1 cellular context compared by ENCODE assay signal in the genomic region with DNA sequence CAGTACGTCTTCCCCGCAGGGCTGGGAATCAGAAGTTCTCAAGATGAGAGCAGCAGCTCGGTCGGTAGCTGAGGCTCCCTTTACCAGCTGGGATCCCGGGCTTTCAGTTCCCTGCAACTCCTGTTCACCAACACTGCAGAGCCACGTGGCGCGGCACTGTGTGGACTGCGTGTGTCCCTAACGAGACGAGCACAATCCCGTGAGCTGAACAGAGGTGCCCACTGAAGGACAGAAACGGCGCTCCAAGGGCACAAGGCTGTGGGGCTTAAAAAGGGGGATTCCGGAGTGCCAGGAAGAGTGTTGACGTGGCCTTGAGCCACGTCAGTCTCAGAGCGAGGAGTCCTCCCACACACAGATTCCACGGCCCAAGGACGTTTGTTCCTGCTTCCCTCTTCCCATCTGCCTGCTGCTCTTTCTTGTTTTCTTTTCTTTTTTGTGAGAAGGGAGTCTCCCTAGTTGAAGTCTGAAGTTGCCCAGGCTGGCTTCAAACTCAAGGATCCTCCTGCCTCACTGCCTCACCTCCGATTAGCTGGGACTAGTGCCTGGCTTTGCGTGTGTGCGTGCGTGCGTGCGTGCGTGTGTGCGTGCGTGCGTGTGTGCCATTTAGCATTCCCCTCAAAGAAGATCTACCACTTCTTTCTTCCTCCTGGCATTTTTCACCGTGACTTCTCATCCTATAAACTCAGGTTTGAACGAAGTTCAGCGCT.
TF ChIP-seq lines count a peak whose summit lies in the region.

No MANE protein-coding gene starts in this region.

TF ChIP-seq in HepG2, 621 proteins besides CTCF, POLR2A, EP300 and RAD21:
- TF ChIP-seq ZNF263 (CRISPR knock-in tag; IDR thresholded peaks at IDR 0.05), result 0 out of 2 replicates have a peak, but pooled peaks have one; percentile 41
- TF ChIP-seq, protein P1, sequence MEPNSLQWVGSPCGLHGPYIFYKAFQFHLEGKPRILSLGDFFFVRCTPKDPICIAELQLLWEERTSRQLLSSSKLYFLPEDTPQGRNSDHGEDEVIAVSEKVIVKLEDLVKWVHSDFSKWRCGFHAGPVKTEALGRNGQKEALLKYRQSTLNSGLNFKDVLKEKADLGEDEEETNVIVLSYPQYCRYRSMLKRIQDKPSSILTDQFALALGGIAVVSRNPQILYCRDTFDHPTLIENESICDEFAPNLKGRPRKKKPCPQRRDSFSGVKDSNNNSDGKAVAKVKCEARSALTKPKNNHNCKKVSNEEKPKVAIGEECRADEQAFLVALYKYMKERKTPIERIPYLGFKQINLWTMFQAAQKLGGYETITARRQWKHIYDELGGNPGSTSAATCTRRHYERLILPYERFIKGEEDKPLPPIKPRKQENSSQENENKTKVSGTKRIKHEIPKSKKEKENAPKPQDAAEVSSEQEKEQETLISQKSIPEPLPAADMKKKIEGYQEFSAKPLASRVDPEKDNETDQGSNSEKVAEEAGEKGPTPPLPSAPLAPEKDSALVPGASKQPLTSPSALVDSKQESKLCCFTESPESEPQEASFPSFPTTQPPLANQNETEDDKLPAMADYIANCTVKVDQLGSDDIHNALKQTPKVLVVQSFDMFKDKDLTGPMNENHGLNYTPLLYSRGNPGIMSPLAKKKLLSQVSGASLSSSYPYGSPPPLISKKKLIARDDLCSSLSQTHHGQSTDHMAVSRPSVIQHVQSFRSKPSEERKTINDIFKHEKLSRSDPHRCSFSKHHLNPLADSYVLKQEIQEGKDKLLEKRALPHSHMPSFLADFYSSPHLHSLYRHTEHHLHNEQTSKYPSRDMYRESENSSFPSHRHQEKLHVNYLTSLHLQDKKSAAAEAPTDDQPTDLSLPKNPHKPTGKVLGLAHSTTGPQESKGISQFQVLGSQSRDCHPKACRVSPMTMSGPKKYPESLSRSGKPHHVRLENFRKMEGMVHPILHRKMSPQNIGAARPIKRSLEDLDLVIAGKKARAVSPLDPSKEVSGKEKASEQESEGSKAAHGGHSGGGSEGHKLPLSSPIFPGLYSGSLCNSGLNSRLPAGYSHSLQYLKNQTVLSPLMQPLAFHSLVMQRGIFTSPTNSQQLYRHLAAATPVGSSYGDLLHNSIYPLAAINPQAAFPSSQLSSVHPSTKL (CRISPR knock-in tag; IDR thresholded peaks at IDR 0.05), result no peak
- TF ChIP-seq, protein P2, sequence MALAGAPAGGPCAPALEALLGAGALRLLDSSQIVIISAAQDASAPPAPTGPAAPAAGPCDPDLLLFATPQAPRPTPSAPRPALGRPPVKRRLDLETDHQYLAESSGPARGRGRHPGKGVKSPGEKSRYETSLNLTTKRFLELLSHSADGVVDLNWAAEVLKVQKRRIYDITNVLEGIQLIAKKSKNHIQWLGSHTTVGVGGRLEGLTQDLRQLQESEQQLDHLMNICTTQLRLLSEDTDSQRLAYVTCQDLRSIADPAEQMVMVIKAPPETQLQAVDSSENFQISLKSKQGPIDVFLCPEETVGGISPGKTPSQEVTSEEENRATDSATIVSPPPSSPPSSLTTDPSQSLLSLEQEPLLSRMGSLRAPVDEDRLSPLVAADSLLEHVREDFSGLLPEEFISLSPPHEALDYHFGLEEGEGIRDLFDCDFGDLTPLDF (CRISPR knock-in tag; IDR thresholded peaks at IDR 0.05), result no peak
- TF ChIP-seq, protein P3, sequence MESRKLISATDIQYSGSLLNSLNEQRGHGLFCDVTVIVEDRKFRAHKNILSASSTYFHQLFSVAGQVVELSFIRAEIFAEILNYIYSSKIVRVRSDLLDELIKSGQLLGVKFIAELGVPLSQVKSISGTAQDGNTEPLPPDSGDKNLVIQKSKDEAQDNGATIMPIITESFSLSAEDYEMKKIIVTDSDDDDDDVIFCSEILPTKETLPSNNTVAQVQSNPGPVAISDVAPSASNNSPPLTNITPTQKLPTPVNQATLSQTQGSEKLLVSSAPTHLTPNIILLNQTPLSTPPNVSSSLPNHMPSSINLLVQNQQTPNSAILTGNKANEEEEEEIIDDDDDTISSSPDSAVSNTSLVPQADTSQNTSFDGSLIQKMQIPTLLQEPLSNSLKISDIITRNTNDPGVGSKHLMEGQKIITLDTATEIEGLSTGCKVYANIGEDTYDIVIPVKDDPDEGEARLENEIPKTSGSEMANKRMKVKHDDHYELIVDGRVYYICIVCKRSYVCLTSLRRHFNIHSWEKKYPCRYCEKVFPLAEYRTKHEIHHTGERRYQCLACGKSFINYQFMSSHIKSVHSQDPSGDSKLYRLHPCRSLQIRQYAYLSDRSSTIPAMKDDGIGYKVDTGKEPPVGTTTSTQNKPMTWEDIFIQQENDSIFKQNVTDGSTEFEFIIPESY (CRISPR knock-in tag; IDR thresholded peaks at IDR 0.05), result 0 out of 2 replicates have a peak, but pooled peaks have one; percentile 16
TF ChIP-seq in HepG2: peak in this region for 2.
